ENCODE assay signal across 10 cellular contexts in genomic region chr17:31561469-31562412, GRCh38.
DNase-seq lines count a peak whose midpoint lies in the region; ATAC-seq and TF ChIP-seq lines count a peak whose summit lies in the region.
"Had no signal": no experiment of that assay in that cellular context is flagged by ENCODE, and none has a peak within 500 bp of the region (broad histone marks: within the 10 kb centered on the region; RNA-seq: fewer than 3 reads in every experiment).

No MANE protein-coding gene starts in this region.

- H3K27me3 Mint-ChIP-seq in Caco-2 (ENCODE audit: insufficient read depth, unreplicated experiment) (no peaks in the 10 kb centered on the region), osteocyte (ENCODE audit: unreplicated experiment) (no peaks in the 10 kb centered on the region), T-helper 17 cell (peaks cover 14% of the 10 kb centered on the region)

- H3K27ac ChIP-seq in epithelial cell of prostate, result peak overlapping the region; percentile 69

- DNase-seq in Caco-2 (peak in 1 of 2 experiments; percentile 43), NOMO-1 treated with DMSO at 0.1 percent for 48 hours (lab: John Stamatoyannopoulos, UW; ENCODE audit: unreplicated experiment) (peak; percentile 73), epithelial cell of prostate (ENCODE audit: low read depth, low spot score) (no peak), osteocyte (ENCODE audit: extremely low spot score, unreplicated experiment) (no peak), NCI-H2029 treated with DMSO at 0.1 percent for 48 hours (lab: John Stamatoyannopoulos, UW) (no peak), DMS153 treated with DMSO at 0.1 percent for 48 hours (lab: John Stamatoyannopoulos, UW; ENCODE audit: unreplicated experiment) (no peak), T-helper 17 cell (no peak)
- no peak for DNase-seq in central memory CD4-positive, alpha-beta T cell
- DNase-seq: NCI-H446; stimulated activated CD4-positive, alpha-beta T cell treated with anti-CD3 and anti-CD28 coated beads, Interleukin-2, amount 100 ng/mL, for 48 hours had no signal

- POLR2A ChIA-PET in Caco-2 (lab: Charles Lee), result interaction anchor here (0.6 to 0.9 kb wide), 4 partner anchors 11 to 297 kb away, joined by 3 to 5 read pairs (median 4); partner anchors contain the start of gene COPRS

- intact Hi-C loops in Caco-2 (cut with micrococcal nuclease; ENCODE audit: unreplicated experiment), result loop anchor here (1.0 to 10.0 kb wide), 2 partner anchors 11 to 133 kb away; no protein-coding TSS in a partner anchor

- H3K4me1 ChIP-seq in Caco-2, result peaks cover 18% of the 10 kb centered on the region

- H3K27ac Mint-ChIP-seq in Caco-2 (ENCODE audit: unreplicated experiment), result peak overlapping the region; percentile 86
- H3K27ac Mint-ChIP-seq in osteocyte (ENCODE audit: unreplicated experiment), result peak overlapping the region; percentile 86
- no peak overlapping the region for H3K27ac Mint-ChIP-seq in T-helper 17 cell

- H3K36me3 Mint-ChIP-seq in Caco-2 (ENCODE audit: insufficient read depth, unreplicated experiment) (peaks cover 21% of the 10 kb centered on the region), osteocyte (ENCODE audit: unreplicated experiment) (no peaks in the 10 kb centered on the region), T-helper 17 cell (ENCODE audit: low read depth) (no peaks in the 10 kb centered on the region)

- H3K36me3 ChIP-seq in Caco-2 (ENCODE audit: control insufficient read depth, insufficient read depth, low read length), result no peaks in the 10 kb centered on the region

- no peak for ATAC-seq in T-helper 17 cell

- H3K27me3 ChIP-seq in Caco-2 (replicated peaks; ENCODE audit: control insufficient read depth, insufficient read depth, low read length), result no peaks in the 10 kb centered on the region

- CTCF ChIA-PET in Caco-2 (lab: Charles Lee), result interaction anchor here (0.5 to 1.9 kb wide), 6 partner anchors 8 to 1435 kb away, joined by 3 to 10 read pairs (median 7); no protein-coding TSS in a partner anchor

- TSS peak; percentile 32 for BruUV-seq in Caco-2 (replicated peaks; lab: Mats Ljungman, UMichigan)

- H3K4me1 Mint-ChIP-seq in Caco-2 (ENCODE audit: low read depth, unreplicated experiment) (peaks cover 30% of the 10 kb centered on the region), osteocyte (ENCODE audit: unreplicated experiment) (peaks cover 59% of the 10 kb centered on the region), T-helper 17 cell (peaks cover 6% of the 10 kb centered on the region)

- TF ChIP-seq CTCF in Caco-2 (IDR thresholded peaks at IDR 0.05; ENCODE audit: insufficient read depth in 1 of 2, low read depth in 1 of 2, low read length in 1 of 2, severe bottlenecking in 1 of 2, unreplicated experiment in 1 of 2), result no peak
- TF ChIP-seq CTCF in osteocyte (IDR thresholded peaks at IDR 0.05), result no peak

- H3K4me3 Mint-ChIP-seq in Caco-2 (ENCODE audit: unreplicated experiment), result peak overlapping the region; percentile 89
- H3K4me3 Mint-ChIP-seq in osteocyte (ENCODE audit: unreplicated experiment), result peak overlapping the region; percentile 71
- no peak overlapping the region for H3K4me3 Mint-ChIP-seq in T-helper 17 cell

- H3K9me3 ChIP-seq in Caco-2, result no peaks in the 10 kb centered on the region
- H3K9me3 ChIP-seq in T-helper 17 cell (ENCODE audit: control insufficient read depth, low read length, poor library complexity, severe bottlenecking), result no peaks in the 10 kb centered on the region

- no peaks in the 10 kb centered on the region for H3K9me3 Mint-ChIP-seq in Caco-2 (ENCODE audit: unreplicated experiment)
- H3K9me3 Mint-ChIP-seq in osteocyte (ENCODE audit: unreplicated experiment), result no peaks in the 10 kb centered on the region

- H3K4me3 ChIP-seq in Caco-2 (ENCODE audit: low read depth, low read length), result peak overlapping the region; percentile 94
